13 cellular contexts compared by ENCODE assay signal in the genomic region with DNA sequence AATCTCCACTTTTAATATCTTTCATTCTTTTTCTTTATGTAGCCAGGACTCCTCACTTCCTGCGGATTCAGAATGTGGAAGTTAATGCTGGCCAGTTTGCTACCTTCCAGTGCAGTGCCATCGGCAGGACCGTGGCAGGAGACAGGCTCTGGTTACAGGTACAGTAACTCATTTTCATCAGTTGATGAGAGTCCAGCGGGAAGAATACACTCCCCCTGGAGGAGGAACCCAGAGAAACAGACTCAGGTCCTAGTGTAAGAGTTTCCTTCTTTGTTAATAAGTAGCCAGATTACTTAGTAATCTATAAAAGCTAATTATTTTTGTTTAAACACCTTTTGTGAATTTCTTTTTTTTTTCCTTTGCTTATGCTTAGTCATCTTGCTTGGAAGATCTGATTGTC.
DNase-seq lines count a peak whose midpoint lies in the region; ATAC-seq and TF ChIP-seq lines count a peak whose summit lies in the region.
"Had no signal": no experiment of that assay in that cellular context is flagged by ENCODE, and none has a peak within 500 bp of the region (broad histone marks: within the 10 kb centered on the region; RNA-seq: fewer than 3 reads in every experiment).

No MANE protein-coding gene starts in this region.

- DNase-seq in M059J (ENCODE audit: low read depth) (peak; percentile 48), left kidney (ENCODE audit: low read depth, low spot score) (peak; percentile 92), NCI-H128 (lab: John Stamatoyannopoulos, UW; ENCODE audit: unreplicated experiment) (no peak), A172 (ENCODE audit: low spot score) (no peak)
- DNase-seq in central memory CD4-positive, alpha-beta T cell = no peak
- DNase-seq: activated CD4-positive, alpha-beta T cell treated with anti-CD3 and anti-CD28 coated beads for 4 hours; CD8-positive, alpha-beta memory T cell; foreskin fibroblast; HCEC 1CT; transverse colon had no signal

- H3K27ac ChIP-seq in C4-2B (no peak overlapping the region), VCaP (no peak overlapping the region)
- H3K27ac ChIP-seq: transverse colon had no signal

- TF ChIP-seq CTCF in C4-2B (conservative IDR thresholded peaks at IDR 0.05) = peak; percentile 41
- peak; percentile 36 for TF ChIP-seq CTCF in VCaP (conservative IDR thresholded peaks at IDR 0.05)

- ATAC-seq in GM21360 (IDR thresholded peaks at IDR 0.05; ENCODE audit: unreplicated experiment) = no peak

Comparison
In these comparisons a context has a peak if more than half of its experiments do, and no peak if none do; other contexts are left out.
1. DNase-seq: peak in M059J (single experiment) and left kidney (single experiment); none in NCI-H128 (single experiment), central memory CD4-positive, alpha-beta T cell (single experiment) and A172 (single experiment).